Comparison of ENCODE assay signal across 1 cellular context in the genomic region with DNA sequence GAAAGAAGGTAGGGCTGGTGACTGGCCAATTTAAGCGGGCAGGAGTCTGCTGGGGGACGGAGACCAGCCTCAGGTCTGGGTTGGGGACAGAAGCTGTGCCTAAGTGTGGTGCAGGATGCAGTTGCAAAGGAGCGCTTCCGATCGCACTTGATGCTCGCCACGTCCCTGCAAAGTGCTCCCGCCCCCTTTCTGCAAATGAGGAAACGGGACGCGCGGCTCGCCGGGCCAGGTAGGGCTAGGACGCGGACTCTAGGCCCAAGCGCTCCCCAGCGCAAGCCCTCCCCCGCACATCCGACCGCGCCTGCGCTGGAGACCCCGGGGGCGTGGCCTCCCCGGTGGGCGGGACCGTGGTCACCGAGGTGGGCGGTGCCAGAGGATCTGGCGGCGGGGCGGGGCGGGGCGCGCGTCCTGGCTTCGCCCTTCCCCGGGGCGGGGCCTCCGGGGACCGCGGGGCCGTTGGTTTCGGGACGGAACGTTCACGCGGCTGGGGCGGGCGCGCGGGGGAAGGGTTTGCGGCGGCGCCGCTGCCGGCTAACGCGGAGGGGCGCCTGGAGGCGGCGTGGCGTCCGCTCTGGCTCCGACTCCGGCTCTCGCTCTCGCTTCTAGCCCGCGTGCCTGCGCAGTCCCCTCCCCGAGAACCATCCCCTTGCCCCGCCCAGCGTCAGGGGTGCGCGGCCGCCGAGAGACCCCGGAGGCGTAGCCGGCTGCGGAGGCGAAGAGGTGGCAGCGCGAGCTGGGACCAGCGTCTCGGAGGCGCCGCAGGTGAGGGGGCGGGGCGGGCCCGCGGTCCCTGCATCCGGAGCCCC.
TF ChIP-seq lines count a peak whose summit lies in the region.

A gene (plus strand): TSS at position 513 of the 806 bp plus-strand sequence. CDS start 12,446 bp downstream, outside the sequence.

TF ChIP-seq in HepG2, 621 proteins besides CTCF, POLR2A, EP300 and RAD21 (continued from another document and continues in another):
- TF ChIP-seq SYNCRIP (IDR thresholded peaks at IDR 0.05; ENCODE audit: insufficient read depth, low read depth, low read length): no peak
- TF ChIP-seq, protein P1, sequence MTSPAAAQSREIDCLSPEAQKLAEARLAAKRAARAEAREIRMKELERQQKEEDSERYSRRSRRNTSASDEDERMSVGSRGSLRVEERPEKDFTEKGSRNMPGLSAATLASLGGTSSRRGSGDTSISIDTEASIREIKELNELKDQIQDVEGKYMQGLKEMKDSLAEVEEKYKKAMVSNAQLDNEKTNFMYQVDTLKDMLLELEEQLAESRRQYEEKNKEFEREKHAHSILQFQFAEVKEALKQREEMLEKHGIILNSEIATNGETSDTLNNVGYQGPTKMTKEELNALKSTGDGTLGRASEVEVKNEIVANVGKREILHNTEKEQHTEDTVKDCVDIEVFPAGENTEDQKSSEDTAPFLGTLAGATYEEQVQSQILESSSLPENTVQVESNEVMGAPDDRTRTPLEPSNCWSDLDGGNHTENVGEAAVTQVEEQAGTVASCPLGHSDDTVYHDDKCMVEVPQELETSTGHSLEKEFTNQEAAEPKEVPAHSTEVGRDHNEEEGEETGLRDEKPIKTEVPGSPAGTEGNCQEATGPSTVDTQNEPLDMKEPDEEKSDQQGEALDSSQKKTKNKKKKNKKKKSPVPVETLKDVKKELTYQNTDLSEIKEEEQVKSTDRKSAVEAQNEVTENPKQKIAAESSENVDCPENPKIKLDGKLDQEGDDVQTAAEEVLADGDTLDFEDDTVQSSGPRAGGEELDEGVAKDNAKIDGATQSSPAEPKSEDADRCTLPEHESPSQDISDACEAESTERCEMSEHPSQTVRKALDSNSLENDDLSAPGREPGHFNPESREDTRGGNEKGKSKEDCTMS (CRISPR knock-in tag; conservative IDR thresholded peaks at IDR 0.05): no peak
- TF ChIP-seq NR3C1 (CRISPR knock-in tag; IDR thresholded peaks at IDR 0.05): no peak
- TF ChIP-seq GABPA (IDR thresholded peaks at IDR 0.05; ENCODE audit: low read depth, low read length): peak; percentile 73
- TF ChIP-seq GABPA (CRISPR knock-in tag; IDR thresholded peaks at IDR 0.05; ENCODE audit: low read depth): peak; percentile 66; the same call in 1 of the 2 replicates
- TF ChIP-seq, protein P2, sequence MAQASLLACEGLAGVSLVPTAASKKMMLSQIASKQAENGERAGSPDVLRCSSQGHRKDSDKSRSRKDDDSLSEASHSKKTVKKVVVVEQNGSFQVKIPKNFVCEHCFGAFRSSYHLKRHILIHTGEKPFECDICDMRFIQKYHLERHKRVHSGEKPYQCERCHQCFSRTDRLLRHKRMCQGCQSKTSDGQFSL (CRISPR knock-in tag; IDR thresholded peaks at IDR 0.05): no peak; the same call in 1 of the 2 replicates
- no peak for TF ChIP-seq WIZ (CRISPR knock-in tag; IDR thresholded peaks at IDR 0.05)
- no peak for TF ChIP-seq FOXA1 (IDR thresholded peaks at IDR 0.05)
- TF ChIP-seq FOXA1 (CRISPR knock-in tag; IDR thresholded peaks at IDR 0.05): 0 out of 2 replicates have a peak, but pooled peaks have one; percentile 12
- TF ChIP-seq, protein P3, sequence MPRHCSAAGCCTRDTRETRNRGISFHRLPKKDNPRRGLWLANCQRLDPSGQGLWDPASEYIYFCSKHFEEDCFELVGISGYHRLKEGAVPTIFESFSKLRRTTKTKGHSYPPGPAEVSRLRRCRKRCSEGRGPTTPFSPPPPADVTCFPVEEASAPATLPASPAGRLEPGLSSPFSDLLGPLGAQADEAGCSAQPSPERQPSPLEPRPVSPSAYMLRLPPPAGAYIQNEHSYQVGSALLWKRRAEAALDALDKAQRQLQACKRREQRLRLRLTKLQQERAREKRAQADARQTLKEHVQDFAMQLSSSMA (CRISPR knock-in tag; IDR thresholded peaks at IDR 0.05): 0 out of 2 replicates have a peak, but pooled peaks have one; percentile 43
- peak; percentile 57; the same call in 1 of the 2 replicates for TF ChIP-seq ISL2 (CRISPR knock-in tag; IDR thresholded peaks at IDR 0.05)
- no peak for TF ChIP-seq ZMYM3 (CRISPR knock-in tag; IDR thresholded peaks at IDR 0.05)
- no peak for TF ChIP-seq XBP1 (CRISPR knock-in tag; IDR thresholded peaks at IDR 0.05)
- no peak for TF ChIP-seq TCF12 (IDR thresholded peaks at IDR 0.05)
- no peak; the same call in 1 of the 2 replicates for TF ChIP-seq TCF12 (CRISPR knock-in tag; IDR thresholded peaks at IDR 0.05)
- TF ChIP-seq XRCC5 (optimal IDR thresholded peaks at IDR 0.05; ENCODE audit: low read length): peak; percentile 52
- TF ChIP-seq, protein P4, sequence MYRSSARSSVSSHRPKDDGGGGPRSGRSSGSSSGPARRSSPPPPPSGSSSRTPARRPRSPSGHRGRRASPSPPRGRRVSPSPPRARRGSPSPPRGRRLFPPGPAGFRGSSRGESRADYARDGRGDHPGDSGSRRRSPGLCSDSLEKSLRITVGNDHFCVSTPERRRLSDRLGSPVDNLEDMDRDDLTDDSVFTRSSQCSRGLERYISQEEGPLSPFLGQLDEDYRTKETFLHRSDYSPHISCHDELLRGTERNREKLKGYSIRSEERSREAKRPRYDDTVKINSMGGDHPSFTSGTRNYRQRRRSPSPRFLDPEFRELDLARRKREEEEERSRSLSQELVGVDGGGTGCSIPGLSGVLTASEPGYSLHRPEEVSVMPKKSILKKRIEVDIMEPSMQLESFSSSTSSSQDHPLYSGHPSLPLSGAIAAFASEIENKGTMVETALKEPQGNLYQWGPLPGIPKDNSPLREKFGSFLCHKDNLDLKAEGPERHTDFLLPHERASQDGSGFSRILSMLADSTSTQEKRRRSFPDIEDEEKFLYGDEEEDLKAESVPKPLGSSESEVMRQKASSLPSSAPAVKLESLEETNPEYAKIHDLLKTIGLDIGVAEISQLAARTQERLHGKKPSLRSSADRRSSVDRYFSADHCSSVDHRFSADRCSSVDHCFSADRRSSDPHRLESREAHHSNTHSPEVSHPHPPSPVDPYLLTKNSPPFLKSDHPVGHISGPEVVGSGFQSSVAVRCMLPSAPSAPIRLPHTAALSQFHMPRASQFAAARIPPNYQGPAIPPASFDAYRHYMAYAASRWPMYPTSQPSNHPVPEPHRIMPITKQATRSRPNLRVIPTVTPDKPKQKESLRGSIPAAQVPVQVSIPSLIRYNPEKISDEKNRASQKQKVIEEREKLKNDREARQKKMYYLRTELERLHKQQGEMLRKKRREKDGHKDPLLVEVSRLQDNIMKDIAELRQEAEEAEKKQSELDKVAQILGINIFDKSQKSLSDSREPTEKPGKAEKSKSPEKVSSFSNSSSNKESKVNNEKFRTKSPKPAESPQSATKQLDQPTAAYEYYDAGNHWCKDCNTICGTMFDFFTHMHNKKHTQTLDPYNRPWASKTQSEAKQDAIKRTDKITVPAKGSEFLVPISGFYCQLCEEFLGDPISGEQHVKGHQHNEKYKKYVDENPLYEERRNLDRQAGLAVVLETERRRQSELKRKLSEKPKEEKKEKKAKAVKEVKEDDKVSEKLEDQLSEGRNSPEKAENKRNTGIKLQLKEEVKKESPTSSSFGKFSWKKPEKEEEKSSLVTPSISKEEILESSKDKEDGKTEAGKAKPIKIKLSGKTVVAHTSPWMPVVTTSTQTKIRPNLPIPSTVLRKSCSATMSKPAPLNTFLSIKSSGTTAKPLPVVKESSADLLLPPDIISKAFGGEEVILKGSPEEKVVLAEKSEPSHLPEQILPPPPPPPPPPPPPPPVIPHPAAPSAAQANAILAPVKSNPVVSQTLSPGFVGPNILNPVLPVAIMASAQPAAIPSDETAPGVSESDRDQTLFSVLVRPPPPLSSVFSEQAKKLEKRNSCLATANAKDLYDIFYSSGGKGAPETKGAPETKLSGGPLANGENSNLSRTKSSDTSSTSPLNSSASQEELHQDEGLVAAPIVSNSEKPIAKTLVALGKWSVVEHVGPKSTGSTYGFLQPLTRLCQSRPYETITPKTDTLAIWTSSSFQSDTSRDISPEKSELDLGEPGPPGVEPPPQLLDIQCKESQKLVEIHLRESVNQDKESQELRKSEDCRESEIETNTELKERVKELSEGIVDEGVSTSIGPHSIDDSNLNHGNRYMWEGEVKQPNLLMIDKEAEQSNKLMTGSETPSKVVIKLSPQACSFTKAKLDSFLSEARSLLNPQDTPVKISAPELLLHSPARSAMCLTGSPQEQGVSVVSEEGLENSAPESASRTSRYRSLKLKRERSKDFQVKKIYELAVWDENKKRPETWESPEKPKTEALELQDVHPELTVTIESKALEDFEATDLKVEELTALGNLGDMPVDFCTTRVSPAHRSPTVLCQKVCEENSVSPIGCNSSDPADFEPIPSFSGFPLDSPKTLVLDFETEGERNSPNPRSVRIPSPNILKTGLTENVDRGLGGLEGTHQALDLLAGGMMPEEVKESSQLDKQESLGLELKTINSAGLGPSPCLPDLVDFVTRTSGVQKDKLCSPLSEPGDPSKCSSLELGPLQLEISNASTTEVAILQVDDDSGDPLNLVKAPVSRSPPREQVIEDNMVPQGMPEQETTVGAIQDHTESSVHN (CRISPR knock-in tag; IDR thresholded peaks at IDR 0.05): no peak
- TF ChIP-seq ZNF549 (CRISPR knock-in tag; IDR thresholded peaks at IDR 0.05): 0 out of 2 replicates have a peak, but pooled peaks have one; percentile 48
- peak; percentile 40; the same call in 1 of the 2 replicates for TF ChIP-seq ZNF563 (CRISPR knock-in tag; IDR thresholded peaks at IDR 0.05)
- TF ChIP-seq, protein P5, sequence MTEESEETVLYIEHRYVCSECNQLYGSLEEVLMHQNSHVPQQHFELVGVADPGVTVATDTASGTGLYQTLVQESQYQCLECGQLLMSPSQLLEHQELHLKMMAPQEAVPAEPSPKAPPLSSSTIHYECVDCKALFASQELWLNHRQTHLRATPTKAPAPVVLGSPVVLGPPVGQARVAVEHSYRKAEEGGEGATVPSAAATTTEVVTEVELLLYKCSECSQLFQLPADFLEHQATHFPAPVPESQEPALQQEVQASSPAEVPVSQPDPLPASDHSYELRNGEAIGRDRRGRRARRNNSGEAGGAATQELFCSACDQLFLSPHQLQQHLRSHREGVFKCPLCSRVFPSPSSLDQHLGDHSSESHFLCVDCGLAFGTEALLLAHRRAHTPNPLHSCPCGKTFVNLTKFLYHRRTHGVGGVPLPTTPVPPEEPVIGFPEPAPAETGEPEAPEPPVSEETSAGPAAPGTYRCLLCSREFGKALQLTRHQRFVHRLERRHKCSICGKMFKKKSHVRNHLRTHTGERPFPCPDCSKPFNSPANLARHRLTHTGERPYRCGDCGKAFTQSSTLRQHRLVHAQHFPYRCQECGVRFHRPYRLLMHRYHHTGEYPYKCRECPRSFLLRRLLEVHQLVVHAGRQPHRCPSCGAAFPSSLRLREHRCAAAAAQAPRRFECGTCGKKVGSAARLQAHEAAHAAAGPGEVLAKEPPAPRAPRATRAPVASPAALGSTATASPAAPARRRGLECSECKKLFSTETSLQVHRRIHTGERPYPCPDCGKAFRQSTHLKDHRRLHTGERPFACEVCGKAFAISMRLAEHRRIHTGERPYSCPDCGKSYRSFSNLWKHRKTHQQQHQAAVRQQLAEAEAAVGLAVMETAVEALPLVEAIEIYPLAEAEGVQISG (CRISPR knock-in tag; IDR thresholded peaks at IDR 0.05): peak; percentile 87
- TF ChIP-seq ZNF883 (CRISPR knock-in tag; IDR thresholded peaks at IDR 0.05; ENCODE audit: not compliant biosample characterization): no peak
- no peak for TF ChIP-seq ZNF501 (CRISPR knock-in tag; IDR thresholded peaks at IDR 0.05)
- peak; percentile 87 for TF ChIP-seq POGZ (CRISPR knock-in tag; IDR thresholded peaks at IDR 0.05)
- TF ChIP-seq ZNF607 (CRISPR knock-in tag; IDR thresholded peaks at IDR 0.05; ENCODE audit: borderline replicate concordance): no peak
- no peak for TF ChIP-seq NR1H2 (CRISPR knock-in tag; IDR thresholded peaks at IDR 0.05; ENCODE audit: borderline replicate concordance, low read depth)
- TF ChIP-seq, protein P6, sequence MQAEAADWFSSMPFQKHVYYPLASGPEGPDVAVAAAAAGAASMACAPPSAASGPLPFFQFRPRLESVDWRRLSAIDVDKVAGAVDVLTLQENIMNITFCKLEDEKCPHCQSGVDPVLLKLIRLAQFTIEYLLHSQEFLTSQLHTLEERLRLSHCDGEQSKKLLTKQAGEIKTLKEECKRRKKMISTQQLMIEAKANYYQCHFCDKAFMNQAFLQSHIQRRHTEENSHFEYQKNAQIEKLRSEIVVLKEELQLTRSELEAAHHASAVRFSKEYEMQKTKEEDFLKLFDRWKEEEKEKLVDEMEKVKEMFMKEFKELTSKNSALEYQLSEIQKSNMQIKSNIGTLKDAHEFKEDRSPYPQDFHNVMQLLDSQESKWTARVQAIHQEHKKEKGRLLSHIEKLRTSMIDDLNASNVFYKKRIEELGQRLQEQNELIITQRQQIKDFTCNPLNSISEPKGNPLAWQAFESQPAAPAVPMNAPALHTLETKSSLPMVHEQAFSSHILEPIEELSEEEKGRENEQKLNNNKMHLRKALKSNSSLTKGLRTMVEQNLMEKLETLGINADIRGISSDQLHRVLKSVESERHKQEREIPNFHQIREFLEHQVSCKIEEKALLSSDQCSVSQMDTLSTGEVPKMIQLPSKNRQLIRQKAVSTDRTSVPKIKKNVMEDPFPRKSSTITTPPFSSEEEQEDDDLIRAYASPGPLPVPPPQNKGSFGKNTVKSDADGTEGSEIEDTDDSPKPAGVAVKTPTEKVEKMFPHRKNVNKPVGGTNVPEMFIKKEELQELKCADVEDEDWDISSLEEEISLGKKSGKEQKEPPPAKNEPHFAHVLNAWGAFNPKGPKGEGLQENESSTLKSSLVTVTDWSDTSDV (CRISPR knock-in tag; IDR thresholded peaks at IDR 0.05): no peak
- no peak for TF ChIP-seq CREB1 (IDR thresholded peaks at IDR 0.05)
- TF ChIP-seq CREB1 (CRISPR knock-in tag; IDR thresholded peaks at IDR 0.05): no peak
- TF ChIP-seq PTBP1 (IDR thresholded peaks at IDR 0.05; ENCODE audit: low read depth, low read length, poor library complexity, severe bottlenecking): no peak
- no peak for TF ChIP-seq HNRNPUL1 (IDR thresholded peaks at IDR 0.05; ENCODE audit: low read depth, low read length)
- TF ChIP-seq, protein P7, sequence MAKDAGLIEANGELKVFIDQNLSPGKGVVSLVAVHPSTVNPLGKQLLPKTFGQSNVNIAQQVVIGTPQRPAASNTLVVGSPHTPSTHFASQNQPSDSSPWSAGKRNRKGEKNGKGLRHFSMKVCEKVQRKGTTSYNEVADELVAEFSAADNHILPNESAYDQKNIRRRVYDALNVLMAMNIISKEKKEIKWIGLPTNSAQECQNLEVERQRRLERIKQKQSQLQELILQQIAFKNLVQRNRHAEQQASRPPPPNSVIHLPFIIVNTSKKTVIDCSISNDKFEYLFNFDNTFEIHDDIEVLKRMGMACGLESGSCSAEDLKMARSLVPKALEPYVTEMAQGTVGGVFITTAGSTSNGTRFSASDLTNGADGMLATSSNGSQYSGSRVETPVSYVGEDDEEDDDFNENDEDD (CRISPR knock-in tag; IDR thresholded peaks at IDR 0.05; ENCODE audit: borderline replicate concordance): peak; percentile 56; the same call in 1 of the 2 replicates
- TF ChIP-seq ZNF816 (CRISPR knock-in tag; IDR thresholded peaks at IDR 0.05; ENCODE audit: borderline replicate concordance): no peak
